ENCODE assay signal across 2 cellular contexts in the genomic region with DNA sequence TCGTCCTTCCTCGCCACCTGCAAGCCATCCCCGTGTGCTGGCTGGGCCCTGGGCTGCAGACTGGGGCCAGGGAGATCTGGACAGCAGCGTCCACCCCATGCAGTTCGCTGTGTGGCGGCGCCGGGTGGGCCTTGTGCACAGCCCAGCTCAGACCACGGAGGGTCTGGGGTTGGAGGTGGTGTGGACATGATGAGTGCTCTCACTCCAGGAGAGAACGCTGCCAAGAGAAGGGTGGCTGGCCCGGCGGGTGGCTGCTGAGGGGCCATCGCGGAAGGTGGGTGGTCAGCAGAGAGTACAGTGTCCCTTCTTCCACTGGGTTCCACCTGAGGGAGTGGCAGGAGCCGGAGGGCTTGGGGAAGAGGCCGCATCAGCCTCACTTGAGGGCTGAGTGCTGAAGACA.
TF ChIP-seq lines count a peak whose summit lies in the region.

No MANE protein-coding gene starts in this region.

TF ChIP-seq in WTC11, 78 proteins besides CTCF, POLR2A, EP300 and RAD21:
- no peak for TF ChIP-seq ZNF263 (CRISPR knock-in tag; IDR thresholded peaks at IDR 0.05; ENCODE audit: low read depth)
- TF ChIP-seq, protein P1, sequence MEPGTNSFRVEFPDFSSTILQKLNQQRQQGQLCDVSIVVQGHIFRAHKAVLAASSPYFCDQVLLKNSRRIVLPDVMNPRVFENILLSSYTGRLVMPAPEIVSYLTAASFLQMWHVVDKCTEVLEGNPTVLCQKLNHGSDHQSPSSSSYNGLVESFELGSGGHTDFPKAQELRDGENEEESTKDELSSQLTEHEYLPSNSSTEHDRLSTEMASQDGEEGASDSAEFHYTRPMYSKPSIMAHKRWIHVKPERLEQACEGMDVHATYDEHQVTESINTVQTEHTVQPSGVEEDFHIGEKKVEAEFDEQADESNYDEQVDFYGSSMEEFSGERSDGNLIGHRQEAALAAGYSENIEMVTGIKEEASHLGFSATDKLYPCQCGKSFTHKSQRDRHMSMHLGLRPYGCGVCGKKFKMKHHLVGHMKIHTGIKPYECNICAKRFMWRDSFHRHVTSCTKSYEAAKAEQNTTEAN (CRISPR knock-in tag; IDR thresholded peaks at IDR 0.05) = no peak
- TF ChIP-seq ZNF138 (CRISPR knock-in tag; conservative IDR thresholded peaks at IDR 0.05) = no peak
- no peak for TF ChIP-seq FOXJ3 (CRISPR knock-in tag; IDR thresholded peaks at IDR 0.05; ENCODE audit: borderline replicate concordance)
- no peak for TF ChIP-seq ZNF671 (CRISPR knock-in tag; IDR thresholded peaks at IDR 0.05)
- TF ChIP-seq, protein P2, sequence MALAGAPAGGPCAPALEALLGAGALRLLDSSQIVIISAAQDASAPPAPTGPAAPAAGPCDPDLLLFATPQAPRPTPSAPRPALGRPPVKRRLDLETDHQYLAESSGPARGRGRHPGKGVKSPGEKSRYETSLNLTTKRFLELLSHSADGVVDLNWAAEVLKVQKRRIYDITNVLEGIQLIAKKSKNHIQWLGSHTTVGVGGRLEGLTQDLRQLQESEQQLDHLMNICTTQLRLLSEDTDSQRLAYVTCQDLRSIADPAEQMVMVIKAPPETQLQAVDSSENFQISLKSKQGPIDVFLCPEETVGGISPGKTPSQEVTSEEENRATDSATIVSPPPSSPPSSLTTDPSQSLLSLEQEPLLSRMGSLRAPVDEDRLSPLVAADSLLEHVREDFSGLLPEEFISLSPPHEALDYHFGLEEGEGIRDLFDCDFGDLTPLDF (CRISPR knock-in tag; IDR thresholded peaks at IDR 0.05) = no peak
- TF ChIP-seq CREM (CRISPR knock-in tag; IDR thresholded peaks at IDR 0.05) = no peak
- no peak for TF ChIP-seq TP53 (CRISPR knock-in tag; IDR thresholded peaks at IDR 0.05)
- TF ChIP-seq, protein P3, sequence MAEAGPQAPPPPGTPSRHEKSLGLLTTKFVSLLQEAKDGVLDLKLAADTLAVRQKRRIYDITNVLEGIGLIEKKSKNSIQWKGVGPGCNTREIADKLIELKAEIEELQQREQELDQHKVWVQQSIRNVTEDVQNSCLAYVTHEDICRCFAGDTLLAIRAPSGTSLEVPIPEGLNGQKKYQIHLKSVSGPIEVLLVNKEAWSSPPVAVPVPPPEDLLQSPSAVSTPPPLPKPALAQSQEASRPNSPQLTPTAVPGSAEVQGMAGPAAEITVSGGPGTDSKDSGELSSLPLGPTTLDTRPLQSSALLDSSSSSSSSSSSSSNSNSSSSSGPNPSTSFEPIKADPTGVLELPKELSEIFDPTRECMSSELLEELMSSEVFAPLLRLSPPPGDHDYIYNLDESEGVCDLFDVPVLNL (CRISPR knock-in tag; IDR thresholded peaks at IDR 0.05; ENCODE audit: borderline replicate concordance, low read depth) = no peak
- TF ChIP-seq CREB1 (CRISPR knock-in tag; IDR thresholded peaks at IDR 0.05) = no peak
- TF ChIP-seq NFE2L1 (CRISPR knock-in tag; IDR thresholded peaks at IDR 0.05) = no peak
- no peak for TF ChIP-seq JUN (CRISPR knock-in tag; IDR thresholded peaks at IDR 0.05)
- no peak for TF ChIP-seq FOXP1 (CRISPR knock-in tag; IDR thresholded peaks at IDR 0.05; ENCODE audit: borderline replicate concordance)
- no peak for TF ChIP-seq ZNF219 (CRISPR knock-in tag; IDR thresholded peaks at IDR 0.05; ENCODE audit: borderline replicate concordance)
- TF ChIP-seq SMAD3 (CRISPR knock-in tag; IDR thresholded peaks at IDR 0.05; ENCODE audit: borderline replicate concordance) = no peak

TF ChIP-seq in HepG2, 621 proteins besides CTCF, POLR2A, EP300 and RAD21:
- no peak for TF ChIP-seq ZNF432 (CRISPR knock-in tag; IDR thresholded peaks at IDR 0.05; ENCODE audit: borderline replicate concordance)
- no peak for TF ChIP-seq STAT5B (CRISPR knock-in tag; IDR thresholded peaks at IDR 0.05)
- no peak for TF ChIP-seq KDM3A (CRISPR knock-in tag; IDR thresholded peaks at IDR 0.05; ENCODE audit: low read depth)
- TF ChIP-seq ZNF124 (CRISPR knock-in tag; IDR thresholded peaks at IDR 0.05) = no peak
- no peak for TF ChIP-seq POGZ (CRISPR knock-in tag; IDR thresholded peaks at IDR 0.05)
- TF ChIP-seq U2AF2 (IDR thresholded peaks at IDR 0.05; ENCODE audit: low read depth, low read length) = no peak
- no peak for TF ChIP-seq POLR2G (IDR thresholded peaks at IDR 0.05; ENCODE audit: low read depth, low read length)
- TF ChIP-seq, protein P4, sequence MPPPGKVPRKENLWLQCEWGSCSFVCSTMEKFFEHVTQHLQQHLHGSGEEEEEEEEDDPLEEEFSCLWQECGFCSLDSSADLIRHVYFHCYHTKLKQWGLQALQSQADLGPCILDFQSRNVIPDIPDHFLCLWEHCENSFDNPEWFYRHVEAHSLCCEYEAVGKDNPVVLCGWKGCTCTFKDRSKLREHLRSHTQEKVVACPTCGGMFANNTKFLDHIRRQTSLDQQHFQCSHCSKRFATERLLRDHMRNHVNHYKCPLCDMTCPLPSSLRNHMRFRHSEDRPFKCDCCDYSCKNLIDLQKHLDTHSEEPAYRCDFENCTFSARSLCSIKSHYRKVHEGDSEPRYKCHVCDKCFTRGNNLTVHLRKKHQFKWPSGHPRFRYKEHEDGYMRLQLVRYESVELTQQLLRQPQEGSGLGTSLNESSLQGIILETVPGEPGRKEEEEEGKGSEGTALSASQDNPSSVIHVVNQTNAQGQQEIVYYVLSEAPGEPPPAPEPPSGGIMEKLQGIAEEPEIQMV (CRISPR knock-in tag; IDR thresholded peaks at IDR 0.05; ENCODE audit: low read depth) = no peak
- no peak for TF ChIP-seq SRY (CRISPR knock-in tag; IDR thresholded peaks at IDR 0.05)
- TF ChIP-seq, protein P5, sequence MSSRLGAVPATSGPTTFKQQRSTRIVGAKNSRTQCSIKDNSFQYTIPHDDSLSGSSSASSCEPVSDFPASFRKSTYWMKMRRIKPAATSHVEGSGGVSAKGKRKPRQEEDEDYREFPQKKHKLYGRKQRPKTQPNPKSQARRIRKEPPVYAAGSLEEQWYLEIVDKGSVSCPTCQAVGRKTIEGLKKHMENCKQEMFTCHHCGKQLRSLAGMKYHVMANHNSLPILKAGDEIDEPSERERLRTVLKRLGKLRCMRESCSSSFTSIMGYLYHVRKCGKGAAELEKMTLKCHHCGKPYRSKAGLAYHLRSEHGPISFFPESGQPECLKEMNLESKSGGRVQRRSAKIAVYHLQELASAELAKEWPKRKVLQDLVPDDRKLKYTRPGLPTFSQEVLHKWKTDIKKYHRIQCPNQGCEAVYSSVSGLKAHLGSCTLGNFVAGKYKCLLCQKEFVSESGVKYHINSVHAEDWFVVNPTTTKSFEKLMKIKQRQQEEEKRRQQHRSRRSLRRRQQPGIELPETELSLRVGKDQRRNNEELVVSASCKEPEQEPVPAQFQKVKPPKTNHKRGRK (CRISPR knock-in tag; IDR thresholded peaks at IDR 0.05) = no peak
- no peak for TF ChIP-seq CBX2 (IDR thresholded peaks at IDR 0.05; ENCODE audit: low read depth, low read length)
- no peak for TF ChIP-seq CBX2 (CRISPR knock-in tag; IDR thresholded peaks at IDR 0.05; ENCODE audit: low read depth)
